In the genomic region with DNA sequence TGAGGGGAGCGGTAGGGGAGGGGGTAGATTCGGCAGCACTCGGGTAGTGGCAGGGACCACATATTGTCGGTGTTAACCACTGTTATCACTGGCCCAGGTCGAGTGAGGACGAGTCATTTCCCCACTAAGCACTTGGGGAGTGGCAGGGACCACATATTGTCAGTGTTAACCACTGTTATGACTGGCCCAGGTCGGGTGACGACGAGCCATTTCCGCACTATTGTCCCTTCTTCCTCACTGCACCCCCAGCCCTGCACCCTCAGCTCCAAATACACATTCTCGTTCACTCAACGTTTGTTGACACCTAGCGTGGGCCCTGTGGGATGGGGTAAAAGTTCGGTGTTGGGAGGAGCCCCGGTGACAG, we compare ENCODE assay signal across 9 cellular contexts. TPM values are rescaled to one million over a fixed set of nuclear protein-coding genes. Genes with fewer than 3 reads are reported as not detected.
DNase-seq lines count a peak whose midpoint lies in the region; ATAC-seq and TF ChIP-seq lines count a peak whose summit lies in the region.
"Had no signal": no experiment of that assay in that cellular context is flagged by ENCODE, and none has a peak within 500 bp of the region (broad histone marks: within the 10 kb centered on the region; RNA-seq: fewer than 3 reads in every experiment).

No MANE protein-coding gene starts in this region.

- H3K27me3 Mint-ChIP-seq in T-helper 17 cell = peaks cover 3% of the 10 kb centered on the region
- H3K27me3 Mint-ChIP-seq in brain = peaks cover 8% of the 10 kb centered on the region

- DNase-seq in T-helper 17 cell (peak; percentile 50 to 70 (median 62)), lung microvascular endothelial cell (ENCODE audit: low read depth in 2 of 2) (peak; percentile 39 to 75), SKM-1 (lab: John Stamatoyannopoulos, UW; ENCODE audit: unreplicated experiment) (no peak), globus pallidus (ENCODE audit: low spot score) (no peak)
- DNase-seq in stimulated activated CD8-positive, alpha-beta memory T cell treated with anti-CD3 and anti-CD28 coated beads, Interleukin-2, amount 100 ng/mL, for 48 hours (ENCODE audit: low read depth in 2 of 2) = peak; percentile 59 to 65

- H3K27ac Mint-ChIP-seq in T-helper 17 cell (peak overlapping the region; percentile 98), brain (peak overlapping the region; percentile 88 to 98 (median 96))

- no peak for TF ChIP-seq CTCF in brain (conservative IDR thresholded peaks at IDR 0.05)

- H3K4me1 Mint-ChIP-seq in T-helper 17 cell (peaks cover 35% of the 10 kb centered on the region), brain (peaks cover 43% of the 10 kb centered on the region)

- ATAC-seq in GM18870 (IDR thresholded peaks at IDR 0.05; ENCODE audit: unreplicated experiment) (peak; percentile 45), HG02973 (IDR thresholded peaks at IDR 0.05; ENCODE audit: unreplicated experiment) (peak; percentile 74), T-helper 17 cell (peak; percentile 77)

- H3K36me3 Mint-ChIP-seq in T-helper 17 cell (ENCODE audit: low read depth) (peaks cover 5% of the 10 kb centered on the region), brain (peaks cover 15% of the 10 kb centered on the region)

- H3K9me3 Mint-ChIP-seq in brain = no peaks in the 10 kb centered on the region

- H3K4me3 Mint-ChIP-seq in T-helper 17 cell (peak overlapping the region; percentile 96), brain (peak overlapping the region; percentile 94 to 99 (median 99))

- H3K9me3 ChIP-seq in T-helper 17 cell (ENCODE audit: control insufficient read depth, low read length, poor library complexity, severe bottlenecking) = no peaks in the 10 kb centered on the region

RNA-seq across cellular contexts. Expression of gene CLN5, which starts 0.5 kb away (rescaled TPM):
- total RNA-seq in T-helper 17 cell (10 to 100 TPM; 21.5 to 32.8 TPM), lung microvascular endothelial cell (24.8 and 29.9 TPM in 2 replicates)
- polyA plus RNA-seq in brain (ENCODE audit: insufficient read depth, low read depth, low replicate concordance) = 13.9 TPM

RNA-seq across cellular contexts. Expression of gene FBXL3, which starts 35.5 kb away (rescaled TPM):
- 10 to 100 TPM; 74.3 to 81.2 TPM for total RNA-seq in T-helper 17 cell
- polyA plus RNA-seq in brain (ENCODE audit: insufficient read depth, low read depth, low replicate concordance) = 15.1 TPM
- total RNA-seq in lung microvascular endothelial cell = 45.1 and 61.1 TPM in 2 replicates

RNA-seq across cellular contexts. Expression of gene ACOD1, which starts 43.1 kb away (rescaled TPM):
- total RNA-seq in T-helper 17 cell = not detected
- polyA plus RNA-seq in brain (ENCODE audit: insufficient read depth, low read depth, low replicate concordance) = not detected
- total RNA-seq in lung microvascular endothelial cell = not detected in 2 replicates
- total RNA-seq: subcutaneous adipose tissue had no signal

Comparison
In these comparisons a context has a peak if more than half of its experiments do, and no peak if none do; other contexts are left out.
1. DNase-seq: peak in T-helper 17 cell (3 of 3), lung microvascular endothelial cell (2 of 2) and stimulated activated CD8-positive, alpha-beta memory T cell treated with anti-CD3 and anti-CD28 coated beads, Interleukin-2, amount 100 ng/mL, for 48 hours (2 of 2); none in SKM-1 (single experiment) and globus pallidus (single experiment).
2. Peak in every context shown above with its lines, with median percentiles within 50 percentile points of each other: ATAC-seq.